In genomic region chr5:109689740-109690455, GRCh38 we compare ENCODE assay signal across 8 cellular contexts. TPM values are rescaled to one million over a fixed set of nuclear protein-coding genes. Genes with fewer than 3 reads are reported as not detected.
DNase-seq lines count a peak whose midpoint lies in the region; ATAC-seq and TF ChIP-seq lines count a peak whose summit lies in the region.

TSS of gene MAN2A1 (plus strand) at chr5:109689927. CDS start at chr5:109690418, 491 bp downstream.

- no peaks in the 10 kb centered on the region for H3K9me3 ChIP-seq in mononuclear cell (ENCODE audit: low read depth, low read length)

- peaks cover 40% of the 10 kb centered on the region for H3K4me1 Mint-ChIP-seq in endothelial cell (ENCODE audit: unreplicated experiment)

- DNase-seq in Ammon's horn (ENCODE audit: low spot score) (peak; percentile 76), NOMO-1 (lab: John Stamatoyannopoulos, UW; ENCODE audit: unreplicated experiment in 2 of 2) (peak; percentile 63 to 77), endothelial cell (ENCODE audit: low spot score) (peak; percentile 78)
- peak; percentile 29 for DNase-seq in activated CD8-positive, alpha-beta memory T cell treated with anti-CD3 and anti-CD28 coated beads, Interleukin-2, amount 50 U/mL, for 24 hours (ENCODE audit: extremely low read depth)
- peak; percentile 59 for DNase-seq in stimulated activated CD8-positive, alpha-beta memory T cell treated with anti-CD3 and anti-CD28 coated beads, Interleukin-4, amount 100 ng/mL, for 24 hours (ENCODE audit: low read depth)

- H3K27me3 Mint-ChIP-seq in endothelial cell (ENCODE audit: unreplicated experiment) = peaks cover 11% of the 10 kb centered on the region

- H3K36me3 Mint-ChIP-seq in endothelial cell (ENCODE audit: low read depth, unreplicated experiment) = no peaks in the 10 kb centered on the region

- no peak for TF ChIP-seq CTCF in endothelial cell (IDR thresholded peaks at IDR 0.05; ENCODE audit: unreplicated experiment)

- H3K4me3 Mint-ChIP-seq in endothelial cell (ENCODE audit: unreplicated experiment) = peak within 1 kb of the TSS; percentile 95

- peaks cover 40% of the 10 kb centered on the region for H3K4me1 ChIP-seq in mononuclear cell (ENCODE audit: insufficient read depth, low read length)

- peak within 1 kb of the TSS; percentile 98 for H3K27ac Mint-ChIP-seq in endothelial cell (ENCODE audit: unreplicated experiment)

- peak; percentile 54 for ATAC-seq in GM19035 (IDR thresholded peaks at IDR 0.05; ENCODE audit: unreplicated experiment)
- ATAC-seq in HG03378 (IDR thresholded peaks at IDR 0.05; ENCODE audit: unreplicated experiment) = peak; percentile 43

- H3K9me3 Mint-ChIP-seq in endothelial cell (ENCODE audit: unreplicated experiment) = no peaks in the 10 kb centered on the region

- peak within 1 kb of the TSS; percentile 81 for H3K4me3 ChIP-seq in mononuclear cell (ENCODE audit: low read length)

- H3K27me3 ChIP-seq in mononuclear cell (ENCODE audit: insufficient read depth, low read length) = no peaks in the 10 kb centered on the region

RNA-seq across cellular contexts. Expression of gene MAN2A1, which starts in this region (rescaled TPM):
- total RNA-seq in endothelial cell (ENCODE audit: unreplicated experiment) (83.6 TPM), mononuclear cell (112 TPM)

Comparison
In these comparisons a context has a peak if more than half of its experiments do, and no peak if none do; other contexts are left out.
1. Peak in every context shown above with its lines: DNase-seq, ATAC-seq and H3K4me3 ChIP-seq.